15 cellular contexts compared by ENCODE assay signal in the genomic region with DNA sequence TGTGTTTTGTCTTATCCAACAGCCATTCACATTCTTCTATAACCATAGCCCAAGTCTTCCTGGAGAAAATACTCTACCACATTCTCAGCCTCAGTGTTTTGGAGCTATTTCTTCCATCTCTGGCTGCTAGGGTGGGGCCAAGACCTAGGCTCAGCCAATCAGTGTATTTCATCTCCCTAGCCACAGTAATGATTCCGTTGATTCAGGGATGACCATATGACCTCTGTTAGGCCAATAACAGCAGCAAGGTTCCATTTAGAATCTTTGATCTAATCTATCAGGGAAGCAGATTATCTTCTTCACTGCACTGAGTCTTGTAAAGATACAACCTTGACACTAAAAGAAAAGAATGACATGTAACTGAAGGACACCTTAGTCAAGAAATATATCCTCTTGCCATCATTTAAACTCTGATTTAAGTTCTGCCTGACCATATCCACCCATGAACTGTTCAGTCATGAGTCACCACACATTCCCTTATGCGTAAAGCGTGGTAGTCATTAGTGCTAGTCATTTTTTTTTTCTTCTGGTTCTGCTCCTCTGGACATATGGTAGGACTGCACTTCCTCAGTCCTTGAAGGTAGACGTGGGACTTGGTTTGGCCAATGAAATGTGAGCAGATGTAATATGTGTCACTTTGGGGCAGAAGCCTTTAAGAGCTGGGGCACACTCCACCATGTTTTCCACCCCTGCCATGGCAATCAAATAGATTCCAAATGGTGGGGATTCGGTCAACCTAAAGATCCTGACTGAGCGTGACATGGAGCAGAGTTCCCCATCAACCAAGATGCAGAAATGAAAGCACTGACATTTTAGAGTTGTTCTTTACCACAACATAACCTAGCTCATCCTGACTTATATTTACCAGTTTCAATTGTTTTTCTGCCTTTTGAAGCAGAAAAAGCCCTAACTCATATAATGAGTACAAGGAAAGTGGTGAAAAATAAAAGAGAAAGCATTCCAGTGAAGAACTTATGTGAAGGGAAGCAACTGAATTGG. TPM values are rescaled to one million over a fixed set of nuclear protein-coding genes. Genes with fewer than 3 reads are reported as not detected.
DNase-seq lines count a peak whose midpoint lies in the region; ATAC-seq and TF ChIP-seq lines count a peak whose summit lies in the region.
"Had no signal": no experiment of that assay in that cellular context is flagged by ENCODE, and none has a peak within 500 bp of the region (broad histone marks: within the 10 kb centered on the region; RNA-seq: fewer than 3 reads in every experiment).

No MANE protein-coding gene starts in this region.

- peak; percentile 72 to 82 for ATAC-seq in stimulated activated naive B cell treated with anti-CD40 and anti-IgM and Interleukin-4, amounts not matched to agents 10 μg/mL and 1 μg/mL and 100 μg/mL, for 72 hours (replicated peaks)
- no peak for ATAC-seq in heart left ventricle

- no peaks in the 10 kb centered on the region for H3K36me3 ChIP-seq in heart left ventricle

- TF ChIP-seq CTCF in fibroblast of mammary gland (conservative IDR thresholded peaks at IDR 0.05; ENCODE audit: control insufficient read depth, insufficient read depth, low read depth, low read length) (no peak), heart left ventricle (IDR thresholded peaks at IDR 0.05) (no peak)

- peaks cover 0 to 4% of the 10 kb centered on the region in 2 donors for H3K9me3 Mint-ChIP-seq in stimulated activated naive B cell treated with anti-CD40 and anti-IgM and Interleukin-4, amounts not matched to agents 10 μg/mL and 1 μg/mL and 100 μg/mL, for 72 hours
- H3K9me3 Mint-ChIP-seq: activated CD4-positive, alpha-beta T cell treated with anti-CD3 and anti-CD28 coated beads, Interleukin-2, amount 10 ng/mL, durations not matched to agents 24 days and 14 days; H9 had no signal

- peaks cover 13 to 23% of the 10 kb centered on the region in 2 donors for H3K27me3 Mint-ChIP-seq in stimulated activated naive B cell treated with anti-CD40 and anti-IgM and Interleukin-4, amounts not matched to agents 10 μg/mL and 1 μg/mL and 100 μg/mL, for 72 hours

- peaks cover 4 to 6% of the 10 kb centered on the region in 2 donors for H3K4me1 Mint-ChIP-seq in stimulated activated naive B cell treated with anti-CD40 and anti-IgM and Interleukin-4, amounts not matched to agents 10 μg/mL and 1 μg/mL and 100 μg/mL, for 72 hours
- H3K4me1 Mint-ChIP-seq: activated CD4-positive, alpha-beta T cell treated with anti-CD3 and anti-CD28 coated beads, Interleukin-2, amount 10 ng/mL, durations not matched to agents 24 days and 14 days; H9 had no signal

- no peak overlapping the region for H3K4me3 Mint-ChIP-seq in stimulated activated naive B cell treated with anti-CD40 and anti-IgM and Interleukin-4, amounts not matched to agents 10 μg/mL and 1 μg/mL and 100 μg/mL, for 72 hours
- H3K4me3 Mint-ChIP-seq: activated CD4-positive, alpha-beta T cell treated with anti-CD3 and anti-CD28 coated beads, Interleukin-2, amount 10 ng/mL, durations not matched to agents 24 days and 14 days; H9 had no signal

- no peak overlapping the region for H3K27ac ChIP-seq in heart left ventricle

- no peaks in the 10 kb centered on the region for H3K9me3 ChIP-seq in heart left ventricle

- WGBS in heart left ventricle, 4 donors = 88 to 92% (median 89%) methylated on average over 6 of the region's 6 CpGs

- H3K27me3 ChIP-seq in heart left ventricle = no peaks in the 10 kb centered on the region

- DNase-seq in H4 (ENCODE audit: low spot score) (peak; percentile 39), RPMI7951 (ENCODE audit: low read depth) (peak; percentile 87), fibroblast of mammary gland (ENCODE audit: low read depth) (peak; percentile 93), heart left ventricle (no peak), erythroblast (lab: John Stamatoyannopoulos, UW) (no peak), NAMALWA (ENCODE audit: low spot score) (no peak)
- DNase-seq in stimulated activated naive B cell treated with anti-CD40 and anti-IgM and Interleukin-4, amounts not matched to agents 10 μg/mL and 1 μg/mL and 100 μg/mL, for 72 hours = no peak
- DNase-seq: activated CD4-positive, alpha-beta T cell treated with anti-CD3 and anti-CD28 coated beads, Interleukin-2, amount 10 ng/mL, durations not matched to agents 24 days and 14 days; caudate nucleus; COR-L47; H9; Karpas-422; NCI-H2171 treated with DMSO at 0.1 percent for 48 hours; substantia nigra had no signal

- intact Hi-C loops in heart left ventricle (cut with DNase I) = loop anchor here in 1 of 10 donors (10.0 kb wide), 1 partner anchor 67 kb away; no protein-coding TSS in a partner anchor

- H3K27ac Mint-ChIP-seq in stimulated activated naive B cell treated with anti-CD40 and anti-IgM and Interleukin-4, amounts not matched to agents 10 μg/mL and 1 μg/mL and 100 μg/mL, for 72 hours = no peak overlapping the region
- H3K27ac Mint-ChIP-seq: activated CD4-positive, alpha-beta T cell treated with anti-CD3 and anti-CD28 coated beads, Interleukin-2, amount 10 ng/mL, durations not matched to agents 24 days and 14 days; H9 had no signal

- H3K4me3 ChIP-seq in fibroblast of mammary gland (ENCODE audit: control insufficient read depth, low read depth, low read length) (no peak overlapping the region), heart left ventricle (no peak overlapping the region)

- no peaks in the 10 kb centered on the region for H3K4me1 ChIP-seq in heart left ventricle

- H3K36me3 Mint-ChIP-seq in stimulated activated naive B cell treated with anti-CD40 and anti-IgM and Interleukin-4, amounts not matched to agents 10 μg/mL and 1 μg/mL and 100 μg/mL, for 72 hours = no peaks in the 10 kb centered on the region

- no peak for TF ChIP-seq POLR2A in heart left ventricle (IDR thresholded peaks at IDR 0.05)
- no peak for TF ChIP-seq POLR2A in erythroblast (IDR thresholded peaks at IDR 0.05; ENCODE audit: low read length)

RNA-seq across cellular contexts. Expression of gene PRELID2, which starts 12.7 kb away (rescaled TPM):
- 6.6 and 8.9 TPM in 2 replicates for total RNA-seq in H4 (2014; rRNA removed; shearing (Covaris generic))
- total RNA-seq in RPMI7951 (2014; rRNA removed; shearing (Covaris generic)) = 10.6 and 10.7 TPM in 2 replicates
- 10 to 100 TPM in 5 of 9 donors, 1 to 10 TPM in 4; 6.5 to 26.7 (median 10.6) TPM for total RNA-seq in heart left ventricle
- polyA plus RNA-seq in heart left ventricle = 1 to 10 TPM; 1.2 to 1.7 TPM

RNA-seq across cellular contexts. Expression of gene GRXCR2, which starts 25.0 kb away (rescaled TPM):
- total RNA-seq in H4 (2014; rRNA removed; shearing (Covaris generic)) = not detected in 2 replicates
- not detected in 2 replicates for total RNA-seq in RPMI7951 (2014; rRNA removed; shearing (Covaris generic))
- 1 to 10 TPM in 3 of 9 donors, under 1 TPM in 4, not detected in 2; 0.28 to 5.7 (median 0.79) TPM for total RNA-seq in heart left ventricle
- polyA plus RNA-seq in heart left ventricle = under 1 TPM in 1 of 2 donors, not detected in 1; 0.80 TPM
- total RNA-seq: activated CD4-positive, alpha-beta T cell treated with anti-CD3 and anti-CD28 coated beads, Interleukin-2, amount 10 ng/mL, durations not matched to agents 24 days and 14 days; H9; T-helper 2 cell treated with Interferon-gamma antibody and Interleukin-4, amounts not matched to agents 100 ng/mL and 5 ng/mL, for 36 hours had no signal

Comparison
In these comparisons a context has a peak if more than half of its experiments do, and no peak if none do; other contexts are left out.
1. DNase-seq: peak in H4 (single experiment), RPMI7951 (single experiment) and fibroblast of mammary gland (single experiment); none in stimulated activated naive B cell treated with anti-CD40 and anti-IgM and Interleukin-4, amounts not matched to agents 10 μg/mL and 1 μg/mL and 100 μg/mL, for 72 hours (single experiment), heart left ventricle (0 of 5), erythroblast (0 of 2) and NAMALWA (single experiment).
2. ATAC-seq: peak in stimulated activated naive B cell treated with anti-CD40 and anti-IgM and Interleukin-4, amounts not matched to agents 10 μg/mL and 1 μg/mL and 100 μg/mL, for 72 hours (2 of 2); none in heart left ventricle (0 of 4).